In the genomic region with DNA sequence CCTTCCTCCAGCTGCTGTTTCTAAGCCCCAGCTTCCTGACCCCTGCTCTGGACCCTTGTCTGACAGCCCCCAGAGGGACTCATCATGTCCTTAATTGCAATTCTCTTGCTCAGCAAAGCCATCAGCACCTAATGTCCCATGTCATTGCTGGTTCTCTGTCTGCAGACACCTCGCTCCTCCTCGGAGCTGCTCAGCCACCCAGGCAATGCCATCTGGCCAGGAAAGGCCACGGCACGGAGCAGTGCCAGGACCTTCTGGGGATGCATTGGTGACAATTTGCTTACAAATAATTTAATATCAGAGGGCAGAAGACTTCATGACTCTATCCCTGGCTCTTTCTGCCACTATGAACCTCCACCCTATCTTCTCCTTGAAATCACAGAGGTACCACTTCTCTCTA, we compare ENCODE assay signal across 16 cellular contexts.
DNase-seq lines count a peak whose midpoint lies in the region; ATAC-seq, FAIRE-seq and TF ChIP-seq lines count a peak whose summit lies in the region.
"Had no signal": no experiment of that assay in that cellular context is flagged by ENCODE, and none has a peak within 500 bp of the region (broad histone marks: within the 10 kb centered on the region; RNA-seq: fewer than 3 reads in every experiment).

No MANE protein-coding gene starts in this region.

- DNase-seq in G401 (ENCODE audit: low spot score) = peak; percentile 86
- DNase-seq in cerebellar nuclear complex (lab: John Stamatoyannopoulos, UW) = peak; percentile 12 to 24
- peak; percentile 8 for DNase-seq in kidney
- peak; percentile 27 for DNase-seq in upper lobe of right lung
- DNase-seq in activated CD4-positive, CD25-positive, alpha-beta regulatory T cell (lab: John Stamatoyannopoulos, UW) = no peak
- DNase-seq in left cardiac atrium = no peak
- DNase-seq: ACHN; CD4-positive, CD25-positive, alpha-beta regulatory T cell; DMS79; GOT3; H9 had no signal

- in situ Hi-C loops in G401 (cut with HindIII; ENCODE audit: low sequenced_read_pairs) = no loop called here

- TF ChIP-seq CTCF in kidney (IDR thresholded peaks at IDR 0.05; ENCODE audit: borderline replicate concordance, extremely low read depth, insufficient read depth) = no peak
- TF ChIP-seq CTCF in upper lobe of right lung (IDR thresholded peaks at IDR 0.05) = no peak

- H3K4me3 ChIP-seq in kidney (ENCODE audit: low read length in 2 of 2) = no peak overlapping the region
- H3K4me3 ChIP-seq in upper lobe of right lung = no peak overlapping the region
- H3K4me3 ChIP-seq: BLaER1 treated with 17β-estradiol and CSF1 and Interleukin-3, amounts not matched to agents 10 nM and 100 nM had no signal

- no peak overlapping the region for H3K27ac ChIP-seq in kidney (ENCODE audit: low read depth in 2 of 2, low read length in 2 of 2)
- H3K27ac ChIP-seq in upper lobe of right lung = no peak overlapping the region
- H3K27ac ChIP-seq: BLaER1 treated with 17β-estradiol and CSF1 and Interleukin-3, amounts not matched to agents 10 nM and 100 nM had no signal

- H3K9me3 ChIP-seq in kidney (ENCODE audit: control insufficient read depth in 1 of 2, low read length in 2 of 2) = no peaks in the 10 kb centered on the region
- no peaks in the 10 kb centered on the region for H3K9me3 ChIP-seq in upper lobe of right lung
- H3K9me3 ChIP-seq: BLaER1 treated with 17β-estradiol and CSF1 and Interleukin-3, amounts not matched to agents 10 nM and 100 nM had no signal

- no peak for FAIRE-seq in kidney (lab: Jason Lieb, UNC)
- FAIRE-seq: G401.6, GM12891, GM19239 had no signal

- ATAC-seq in upper lobe of right lung = no peak
- no peak for ATAC-seq in GM18861 (IDR thresholded peaks at IDR 0.05; ENCODE audit: unreplicated experiment)
- no peak for ATAC-seq in left cardiac atrium

- H3K9ac ChIP-seq in kidney (ENCODE audit: low read length in 2 of 2) = no peak overlapping the region
- H3K9ac ChIP-seq: BLaER1 treated with 17β-estradiol and CSF1 and Interleukin-3, amounts not matched to agents 10 nM and 100 nM had no signal

- no peaks in the 10 kb centered on the region for H3K36me3 ChIP-seq in kidney (ENCODE audit: control insufficient read depth in 1 of 2, insufficient read depth in 2 of 2, low read length in 2 of 2)
- H3K36me3 ChIP-seq in upper lobe of right lung = no peaks in the 10 kb centered on the region
- H3K36me3 ChIP-seq: BLaER1 treated with 17β-estradiol and CSF1 and Interleukin-3, amounts not matched to agents 10 nM and 100 nM had no signal

- H3K27me3 ChIP-seq in upper lobe of right lung = peaks cover 9% of the 10 kb centered on the region
- H3K27me3 ChIP-seq: BLaER1 treated with 17β-estradiol and CSF1 and Interleukin-3, amounts not matched to agents 10 nM and 100 nM had no signal

- intact Hi-C loops in kidney (cut with DNase I) (no loop called here), upper lobe of right lung (cut with DNase I) (no loop called here), left cardiac atrium (cut with DNase I) (loop anchor here in 1 of 2 donors (5.0 kb wide), 1 partner anchor 48 kb away; no protein-coding TSS in a partner anchor)

- H3K4me1 ChIP-seq in kidney (ENCODE audit: control insufficient read depth in 1 of 2, insufficient read depth in 1 of 2, low read depth in 1 of 2, low read length in 2 of 2) (no peaks in the 10 kb centered on the region), upper lobe of right lung (no peaks in the 10 kb centered on the region)

Comparison
In these comparisons a context has a peak if more than half of its experiments do, and no peak if none do; other contexts are left out.
1. DNase-seq: peak in G401 (single experiment), cerebellar nuclear complex (2 of 2), kidney (single experiment) and upper lobe of right lung (single experiment); none in activated CD4-positive, CD25-positive, alpha-beta regulatory T cell (0 of 4) and left cardiac atrium (single experiment).